8 cellular contexts compared by ENCODE assay signal in genomic region chr18:54127759-54128378, GRCh38.
DNase-seq lines count a peak whose midpoint lies in the region; ATAC-seq, FAIRE-seq and TF ChIP-seq lines count a peak whose summit lies in the region.

No MANE protein-coding gene starts in this region.

- peaks cover 3% of the 10 kb centered on the region for H3K4me1 ChIP-seq in GM12878 (ENCODE audit: control insufficient read depth, insufficient read depth, low read length)
- no peaks in the 10 kb centered on the region for H3K4me1 ChIP-seq in prostate gland (replicated peaks)

- H3K9ac ChIP-seq in GM12878 (ENCODE audit: control insufficient read depth, insufficient read depth, low read length), result no peak overlapping the region

- H3K4me3 ChIP-seq in GM12878 (no peak overlapping the region), prostate gland (no peak overlapping the region)

- SMC1A ChIA-PET in GM12878 (lab: Charles Lee; ENCODE audit: uncharacterized antibody, unreplicated experiment), result interaction anchor here (0.6 to 3.4 kb wide), 17 partner anchors 8 to 558 kb away, joined by 3 to 18 read pairs (median 5); no protein-coding TSS in a partner anchor

- no peaks in the 10 kb centered on the region for H3K79me2 ChIP-seq in GM12878 (ENCODE audit: control insufficient read depth, insufficient read depth, low read length)

- TF ChIP-seq EP300 in GM12878 (IDR thresholded peaks at IDR 0.05; ENCODE audit: borderline replicate concordance in 1 of 2, control insufficient read depth in 1 of 2, low read depth in 2 of 2, low read length in 2 of 2), result no peak

- H3K36me3 ChIP-seq in GM12878 (ENCODE audit: control insufficient read depth in 2 of 2, insufficient read depth in 2 of 2, low read length in 1 of 2) (no peaks in the 10 kb centered on the region), prostate gland (no peaks in the 10 kb centered on the region)

- H3K4me2 ChIP-seq in GM12878 (ENCODE audit: control insufficient read depth, insufficient read depth), result no peak overlapping the region

- H3K9me3 ChIP-seq in GM12878 (replicated peaks; ENCODE audit: control insufficient read depth, insufficient read depth, low read length) (no peaks in the 10 kb centered on the region), prostate gland (no peaks in the 10 kb centered on the region)

- no peak overlapping the region for H2AFZ ChIP-seq in GM12878 (ENCODE audit: control insufficient read depth, low read depth, low read length)

- FAIRE-seq in GM12878 (lab: Jason Lieb, UNC), result no peak

- DNase-seq in DMS153 treated with DMSO at 0.1 percent for 48 hours (lab: John Stamatoyannopoulos, UW; ENCODE audit: unreplicated experiment), result peak; percentile 10
- peak; percentile 12 for DNase-seq in GM19238 (ENCODE audit: insufficient read length, low spot score)
- peak; percentile 31 for DNase-seq in NCI-H446 treated with DMSO at 0.1 percent for 48 hours (lab: John Stamatoyannopoulos, UW)
- DNase-seq in GM12878 (ENCODE audit: low read depth, low spot score), result no peak
- peak; percentile 41 for DNase-seq in kidney tubule cell (ENCODE audit: low spot score)
- DNase-seq in prostate gland (ENCODE audit: low spot score), result no peak
- no peak for DNase-seq in cerebellar nuclear complex (lab: John Stamatoyannopoulos, UW)

- CTCF ChIA-PET in GM12878 (lab: Yijun Ruan, JAX), result interaction anchor here (0.5 to 5.1 kb wide), 30 partner anchors 10 to 748 kb away, joined by 3 to 57 read pairs (median 4); partner anchors contain the start of gene POLI

- BruUV-seq in GM12878 (replicated peaks; lab: Mats Ljungman, UMichigan), result no TSS peak

- POLR2A ChIA-PET in GM12878 (lab: Charles Lee), result interaction anchor here (1.1 kb wide), 1 partner anchor 89 kb away, joined by 6 read pairs; no protein-coding TSS in a partner anchor

- no peak for TF ChIP-seq POLR2A in GM12878 (IDR thresholded peaks at IDR 0.05; ENCODE audit: low read depth, low read length)
- no peak for TF ChIP-seq POLR2A in prostate gland (IDR thresholded peaks at IDR 0.05)

- 65% methylated on average over 9 of the region's 9 CpGs for WGBS in GM12878 (ENCODE audit: insufficient coverage, insufficient replicate concordance, low lambda C conversion rate, missing lambda C conversion rate)
- WGBS in prostate gland, result 79% methylated on average over 9 of the region's 9 CpGs

- TF ChIP-seq RAD21 in GM12878 (IDR thresholded peaks at IDR 0.05; ENCODE audit: insufficient read depth, low read depth, low read length), result peak; percentile 78

- no peak overlapping the region for H3K27ac ChIP-seq in GM12878 (ENCODE audit: control insufficient read depth, insufficient read depth)
- no peak overlapping the region for H3K27ac ChIP-seq in prostate gland

- H3K27me3 ChIP-seq in GM12878 (replicated peaks in 1 of 2; ENCODE audit: control insufficient read depth in 2 of 2, insufficient read depth in 2 of 2, low read length in 1 of 2), result no peaks in the 10 kb centered on the region
- H3K27me3 ChIP-seq in prostate gland (replicated peaks; ENCODE audit: insufficient read depth), result no peaks in the 10 kb centered on the region

- TF ChIP-seq CTCF in GM12878 (IDR thresholded peaks at IDR 0.05 in 2 of 3, conservative IDR thresholded peaks at IDR 0.05 in 1 of 3; ENCODE audit: control insufficient read depth in 2 of 3, extremely low read depth in 1 of 3, insufficient read depth in 1 of 3, low read depth in 3 of 3, low read length in 3 of 3) (peak; percentile 54 to 65 (median 57); a peak in 5 of 6 replicates), prostate gland (IDR thresholded peaks at IDR 0.05) (peak in 1 of 4 experiments; percentile 20)

- no peaks in the 10 kb centered on the region for H4K20me1 ChIP-seq in GM12878 (ENCODE audit: control insufficient read depth, insufficient read depth)

- ATAC-seq in HG03135 (IDR thresholded peaks at IDR 0.05; ENCODE audit: unreplicated experiment) (peak; percentile 85), GM12878 (peak; percentile 90)

- in situ Hi-C loops in GM12878 (cut with MboI), result loop anchor here (5.0 kb wide), 1 partner anchor 431 kb away; no protein-coding TSS in a partner anchor

- intact Hi-C loops in GM12878 (cut with micrococcal nuclease; ENCODE audit: unreplicated experiment), result no loop called here
- intact Hi-C loops in prostate gland (cut with DNase I), result loop anchor here (10.0 kb wide), 1 partner anchor 423 kb away; no protein-coding TSS in a partner anchor

- RAD21 ChIA-PET in GM12878 (lab: Charles Lee; ENCODE audit: unreplicated experiment), result interaction anchor here (0.6 to 2.0 kb wide), 10 partner anchors 8 to 1121 kb away, joined by 3 to 9 read pairs (median 4); no protein-coding TSS in a partner anchor

TF ChIP-seq in GM12878, 131 proteins besides CTCF, POLR2A, EP300 and RAD21:
- TF ChIP-seq SMC3 (IDR thresholded peaks at IDR 0.05; ENCODE audit: borderline replicate concordance, low read length), result peak; percentile 48; the same call in 1 of the 2 replicates
- TF ChIP-seq SMARCA5 (IDR thresholded peaks at IDR 0.05), result 0 out of 2 replicates have a peak, but pooled peaks have one; percentile 30
- peak; percentile 61; the same call in 1 of the 2 replicates for TF ChIP-seq YY1 (IDR thresholded peaks at IDR 0.05; ENCODE audit: low read depth, low read length)
- TF ChIP-seq TCF3 (IDR thresholded peaks at IDR 0.05; ENCODE audit: borderline replicate concordance, insufficient read depth, low read depth, low read length), result no peak
- no peak for TF ChIP-seq PBX3 (IDR thresholded peaks at IDR 0.05; ENCODE audit: insufficient replicate concordance, low read depth, low read length)

Comparison
In these comparisons a context has a peak if more than half of its experiments do, and no peak if none do; other contexts are left out.
1. DNase-seq: peak in DMS153 treated with DMSO at 0.1 percent for 48 hours (single experiment), GM19238 (single experiment), NCI-H446 treated with DMSO at 0.1 percent for 48 hours (single experiment) and kidney tubule cell (single experiment); none in GM12878 (single experiment), prostate gland (single experiment) and cerebellar nuclear complex (0 of 2).